In genomic region chr3:33790091-33790490, GRCh38 we compare ENCODE assay signal across 28 cellular contexts.
"Had no signal": no experiment of that assay in that cellular context is flagged by ENCODE, and none has a peak within 500 bp of the region (broad histone marks: within the 10 kb centered on the region; RNA-seq: fewer than 3 reads in every experiment).

No MANE protein-coding gene starts in this region.

- H3K9me3 ChIP-seq: breast epithelium, left ventricle myocardium inferior, thoracic aorta had no signal

- H3K4me3 ChIP-seq: breast epithelium, left ventricle myocardium inferior, lung, thoracic aorta had no signal

- H3K9me3 Mint-ChIP-seq: activated naive CD4-positive, alpha-beta T cell treated with anti-CD3 and anti-CD28 coated beads, Interleukin-2, amount 50 U/mL, for 24 hours; activated naive CD8-positive, alpha-beta T cell treated with anti-CD3 and anti-CD28 coated beads, Interleukin-2, amount 50 U/mL, for 24 hours; activated T-cell treated with anti-CD3 and anti-CD28 coated beads, Interleukin-2, amount 50 U/mL, for 4 hours; activated T-helper 17 cell treated with anti-CD3 and anti-CD28 coated beads, Interleukin-2, amount 50 U/mL, for 72 hours; central memory CD8-positive, alpha-beta T cell; dendritic cell treated with granulocyte-macrophage colony-stimulating factor and Interleukin-4, amounts not matched to agents 40 ng/mL and 50 ng/mL, for 4 days; immature natural killer cell; nephron had no signal

- ATAC-seq: activated CD4-positive, CD25-positive, alpha-beta regulatory T cell treated with anti-CD3 and anti-CD28 coated beads, Interleukin-2, amount 50 U/mL, for 24 hours; activated naive CD8-positive, alpha-beta T cell treated with anti-CD3 and anti-CD28 coated beads, Interleukin-2, amount 50 U/mL, for 24 hours; activated T-cell treated with anti-CD3 and anti-CD28 coated beads, Interleukin-2, amount 50 U/mL, for 4 hours; activated T-helper 17 cell treated with anti-CD3 and anti-CD28 coated beads, Interleukin-2, amount 50 U/mL, for 72 hours; right cardiac atrium; stimulated activated naive CD8-positive, alpha-beta T cell treated with anti-CD3 and anti-CD28 coated beads, Interleukin-15, Interleukin-2, amounts not matched to agents 100 U/mL and 50 U/mL, for 24 hours; T-helper 17 cell had no signal

- H3K36me3 Mint-ChIP-seq: activated naive CD4-positive, alpha-beta T cell treated with anti-CD3 and anti-CD28 coated beads, Interleukin-2, amount 50 U/mL, for 24 hours; immature natural killer cell had no signal

- H3K27me3 Mint-ChIP-seq: activated naive CD8-positive, alpha-beta T cell treated with anti-CD3 and anti-CD28 coated beads, Interleukin-2, amount 50 U/mL, for 24 hours; dendritic cell treated with granulocyte-macrophage colony-stimulating factor and Interleukin-4, amounts not matched to agents 40 ng/mL and 50 ng/mL, for 4 days had no signal

- FAIRE-seq: urothelium cell line had no signal

- H3K27ac Mint-ChIP-seq: activated naive CD4-positive, alpha-beta T cell treated with anti-CD3 and anti-CD28 coated beads, Interleukin-2, amount 50 U/mL, for 24 hours; activated naive CD8-positive, alpha-beta T cell treated with anti-CD3 and anti-CD28 coated beads, Interleukin-2, amount 50 U/mL, for 24 hours; activated T-helper 17 cell treated with anti-CD3 and anti-CD28 coated beads, Interleukin-2, amount 50 U/mL, for 72 hours; dendritic cell treated with granulocyte-macrophage colony-stimulating factor and Interleukin-4, amounts not matched to agents 40 ng/mL and 50 ng/mL, for 4 days; immature natural killer cell; nephron; T-helper 17 cell had no signal

- DNase-seq: activated CD4-positive, alpha-beta T cell treated with anti-CD3 and anti-CD28 coated beads for 48 hours; activated CD4-positive, alpha-beta T cell treated with anti-CD3 and anti-CD28 coated beads, Interleukin-2, amount 50 U/mL, for 48 hours; activated CD8-positive, alpha-beta memory T cell treated with anti-CD3 and anti-CD28 coated beads for 24 hours; activated CD8-positive, alpha-beta memory T cell treated with anti-CD3 and anti-CD28 coated beads, Interleukin-2, amount 50 U/mL, for 48 hours; activated naive CD8-positive, alpha-beta T cell treated with anti-CD3 and anti-CD28 coated beads, Interleukin-2, amount 50 U/mL, for 24 hours; activated T-cell treated with anti-CD3 and anti-CD28 coated beads, Interleukin-2, amount 50 U/mL, for 4 hours; head of caudate nucleus; hippocampal formation; immature natural killer cell; left ventricle myocardium inferior; posterior cingulate gyrus; right cardiac atrium; stimulated activated CD4-positive, alpha-beta T cell treated with anti-CD3 and anti-CD28 coated beads, Interleukin-2, amount 100 ng/mL, for 48 hours; stimulated activated naive CD8-positive, alpha-beta T cell treated with anti-CD3 and anti-CD28 coated beads, Interleukin-15, Interleukin-2, amounts not matched to agents 100 U/mL and 50 U/mL, for 24 hours; T-helper 17 cell; T1000; trophoblast cell; WERI-Rb-1 had no signal

- H3K27me3 ChIP-seq: breast epithelium had no signal

- H3K36me3 ChIP-seq: breast epithelium, left ventricle myocardium inferior, thoracic aorta, WERI-Rb-1 had no signal

- H3K4me1 Mint-ChIP-seq: activated T-helper 17 cell treated with anti-CD3 and anti-CD28 coated beads, Interleukin-2, amount 50 U/mL, for 72 hours; central memory CD8-positive, alpha-beta T cell; nephron had no signal

- H3K4me3 Mint-ChIP-seq: activated naive CD4-positive, alpha-beta T cell treated with anti-CD3 and anti-CD28 coated beads, Interleukin-2, amount 50 U/mL, for 24 hours; activated naive CD8-positive, alpha-beta T cell treated with anti-CD3 and anti-CD28 coated beads, Interleukin-2, amount 50 U/mL, for 24 hours; activated T-cell treated with anti-CD3 and anti-CD28 coated beads, Interleukin-2, amount 50 U/mL, for 4 hours; activated T-helper 17 cell treated with anti-CD3 and anti-CD28 coated beads, Interleukin-2, amount 50 U/mL, for 72 hours; central memory CD8-positive, alpha-beta T cell; dendritic cell treated with granulocyte-macrophage colony-stimulating factor and Interleukin-4, amounts not matched to agents 40 ng/mL and 50 ng/mL, for 4 days; immature natural killer cell; nephron; T-helper 17 cell had no signal

- H3K27ac ChIP-seq: breast epithelium, left ventricle myocardium inferior, thoracic aorta, WERI-Rb-1 had no signal
